ENCODE assay signal across 1 cellular context in genomic region chr9:109245300-109245897, GRCh38.
TF ChIP-seq lines count a peak whose summit lies in the region.

No MANE protein-coding gene starts in this region.

TF ChIP-seq in WTC11, 78 proteins besides CTCF, POLR2A, EP300 and RAD21 (continued from another document):
- TF ChIP-seq ERG (CRISPR knock-in tag; IDR thresholded peaks at IDR 0.05) (no peak), ZNF219 (CRISPR knock-in tag; IDR thresholded peaks at IDR 0.05; ENCODE audit: borderline replicate concordance) (no peak), ZBTB21 (CRISPR knock-in tag; IDR thresholded peaks at IDR 0.05; ENCODE audit: borderline replicate concordance) (no peak), ZNF138 (CRISPR knock-in tag; conservative IDR thresholded peaks at IDR 0.05) (no peak), AR (CRISPR knock-in tag; IDR thresholded peaks at IDR 0.05) (no peak), EMX1 (CRISPR knock-in tag; IDR thresholded peaks at IDR 0.05) (no peak)
TF ChIP-seq in WTC11: peak in this region for 0.
